Comparison of ENCODE assay signal across 1 cellular context in genomic region chr4:107138433-107138832, GRCh38.
TF ChIP-seq lines count a peak whose summit lies in the region.

No MANE protein-coding gene starts in this region.

TF ChIP-seq in GM23338, 12 proteins besides CTCF, POLR2A, EP300 and RAD21 (continued from another document):
- TF ChIP-seq ZNF462 (CRISPR knock-in tag; IDR thresholded peaks at IDR 0.05) (no peak), NANOG (IDR thresholded peaks at IDR 0.05; ENCODE audit: borderline replicate concordance) (no peak), CREB1 (CRISPR knock-in tag; IDR thresholded peaks at IDR 0.05; ENCODE audit: low read depth) (no peak), EZH2 (IDR thresholded peaks at IDR 0.05; ENCODE audit: low read depth, unreplicated experiment) (no peak), EZH2phosphoT487 (IDR thresholded peaks at IDR 0.05; ENCODE audit: unreplicated experiment) (no peak), ZNF114 (CRISPR knock-in tag; IDR thresholded peaks at IDR 0.05) (no peak), REST (IDR thresholded peaks at IDR 0.05; ENCODE audit: unreplicated experiment) (no peak), ZNF331 (CRISPR knock-in tag; IDR thresholded peaks at IDR 0.05; ENCODE audit: low read depth) (no peak)
